Comparison of ENCODE assay signal across 8 cellular contexts in genomic region chr7:100874577-100875355, GRCh38. TPM values are rescaled to one million over a fixed set of nuclear protein-coding genes. Genes with fewer than 3 reads are reported as not detected.
DNase-seq lines count a peak whose midpoint lies in the region; ATAC-seq, FAIRE-seq and TF ChIP-seq lines count a peak whose summit lies in the region.

Gene SRRT (plus strand): TSS chr7:100875103. CDS start chr7:100875591, 488 bp downstream.

- H3K9me3 ChIP-seq in body of pancreas (no peaks in the 10 kb centered on the region), sigmoid colon (no peaks in the 10 kb centered on the region)

- peak; percentile 79 for DNase-seq in 8988T
- peak; percentile 96 for DNase-seq in NCI-H2107 treated with DMSO at 0.1 percent for 48 hours (lab: John Stamatoyannopoulos, UW; ENCODE audit: unreplicated experiment)
- peak; percentile 98 to 99 (median 99) for DNase-seq in body of pancreas
- DNase-seq in iPS DF 19.7 (ENCODE audit: low read depth, low spot score): peak; percentile 86
- peak; percentile 99 for DNase-seq in sigmoid colon

- peak in 6 of 7 experiments; percentile 30 to 86 (median 82) for TF ChIP-seq CTCF in body of pancreas (IDR thresholded peaks at IDR 0.05)
- TF ChIP-seq CTCF in sigmoid colon (IDR thresholded peaks at IDR 0.05): peak; percentile 58 to 86 (median 69)

- H3K36me3 ChIP-seq in body of pancreas (replicated peaks in 1 of 2; ENCODE audit: insufficient read depth in 1 of 2, low read depth in 2 of 2) (peaks cover 0 to 11% of the 10 kb centered on the region in 2 donors), sigmoid colon (peaks cover 0 to 62% (median 29%) of the 10 kb centered on the region in 4 donors)

- H3K27ac ChIP-seq in body of pancreas (peak within 1 kb of the TSS; percentile 79 to 96 (median 89)), sigmoid colon (peak within 1 kb of the TSS; percentile 93 to 97 (median 96))

- WGBS in body of pancreas, 2 donors: 2 to 9% methylated on average over 10 to 76 of the region's 79 CpGs
- 3 to 4% methylated on average over 79 of the region's 79 CpGs for WGBS in sigmoid colon, 2 donors

- H3K27me3 ChIP-seq in body of pancreas: no peaks in the 10 kb centered on the region
- no peaks in the 10 kb centered on the region for H3K27me3 ChIP-seq in sigmoid colon

- H3K4me3 ChIP-seq in body of pancreas (peak within 1 kb of the TSS; percentile 69 to 94), sigmoid colon (peak within 1 kb of the TSS; percentile 91 to 99 (median 95))

- peak; percentile 60 for ATAC-seq in GM18519 (IDR thresholded peaks at IDR 0.05; ENCODE audit: low FRiP score, unreplicated experiment)
- peak; percentile 63 for ATAC-seq in HG03060 (IDR thresholded peaks at IDR 0.05; ENCODE audit: low read depth, unreplicated experiment)
- ATAC-seq in body of pancreas: peak; percentile 98

- FAIRE-seq in TTC549 (lab: Jason Lieb, UNC): peak; percentile 73

- peaks cover 44% of the 10 kb centered on the region for H3K4me1 ChIP-seq in body of pancreas
- peaks cover 0 to 41% (median 32%) of the 10 kb centered on the region in 4 donors for H3K4me1 ChIP-seq in sigmoid colon

- TF ChIP-seq POLR2A in body of pancreas (IDR thresholded peaks at IDR 0.05) (peak; percentile 92 to 98 (median 98)), sigmoid colon (IDR thresholded peaks at IDR 0.05) (peak; percentile 97 to 98)

- TF ChIP-seq EP300 in sigmoid colon (IDR thresholded peaks at IDR 0.05): peak in 1 of 4 donors; percentile 78

- intact Hi-C loops in body of pancreas (cut with DNase I): no loop called here
- intact Hi-C loops in sigmoid colon (cut with DNase I): loop anchor here (10.0 kb wide), 1 partner anchor 260 kb away; the partner anchor contains the start of gene MOSPD3

RNA-seq across cellular contexts. Expression of gene SRRT, which starts in this region (rescaled TPM):
- total RNA-seq in body of pancreas (10 to 100 TPM; 54.7 to 60.7 TPM), sigmoid colon (10 to 100 TPM; 42.1 to 64.3 (median 51.4) TPM)
- 100 to 1,000 TPM in 1 of 3 donors, 10 to 100 TPM in 2; 31.8 to 106 (median 38.6) TPM for polyA plus RNA-seq in sigmoid colon

Comparison
In these comparisons a context has a peak if more than half of its experiments do, and no peak if none do; other contexts are left out.
1. Peak in every context shown above with its lines: DNase-seq, ATAC-seq, H3K4me3 ChIP-seq and H3K27ac ChIP-seq.